ENCODE assay signal across 8 cellular contexts in genomic region chr3:14124615-14125192, GRCh38. TPM values are rescaled to one million over a fixed set of nuclear protein-coding genes. Genes with fewer than 3 reads are reported as not detected.
DNase-seq lines count a peak whose midpoint lies in the region; ATAC-seq and TF ChIP-seq lines count a peak whose summit lies in the region.

Gene CHCHD4, minus strand, starts transcription at chr3:14124870. Its CDS starts 194 bp downstream, at chr3:14124676.
Gene TMEM43, plus strand, starts transcription at chr3:14125052. Its CDS starts 142 bp downstream, at chr3:14125194.

- H3K4me3 ChIP-seq in CD8-positive, alpha-beta T cell (ENCODE audit: low read depth, low read length) = peak within 1 kb of the TSS; percentile 95

- peak within 1 kb of the TSS; percentile 89 for H3K27ac ChIP-seq in CD8-positive, alpha-beta T cell (ENCODE audit: low read depth, low read length)

- POLR2A ChIA-PET in CD8-positive, alpha-beta T cell (lab: Charles Lee) = interaction anchor here (0.7 to 3.7 kb wide), 10 partner anchors 9 to 526 kb away, joined by 3 to 65 read pairs (median 10); partner anchors contain the start of genes CCDC174, LSM3 and XPC

- CTCF ChIA-PET in CD8-positive, alpha-beta T cell (lab: Charles Lee) = interaction anchor here (0.7 to 1.8 kb wide), 10 partner anchors 10 to 822 kb away, joined by 3 to 8 read pairs (median 3); partner anchors contain the start of genes CCDC174, LSM3 and XPC

- peaks cover 30% of the 10 kb centered on the region for H3K4me1 ChIP-seq in CD8-positive, alpha-beta T cell (ENCODE audit: insufficient read depth, low read length)

- H3K4me1 Mint-ChIP-seq in CD8-positive, alpha-beta T cell (ENCODE audit: low read depth) = peaks cover 56% of the 10 kb centered on the region

- H3K9me3 ChIP-seq in CD8-positive, alpha-beta T cell (ENCODE audit: low read length) = no peaks in the 10 kb centered on the region

- H3K36me3 Mint-ChIP-seq in CD8-positive, alpha-beta T cell = peaks cover 50% of the 10 kb centered on the region

- no peaks in the 10 kb centered on the region for H3K27me3 ChIP-seq in CD8-positive, alpha-beta T cell (ENCODE audit: insufficient read depth, low read length)

- DNase-seq in CD8-positive, alpha-beta T cell = peak; percentile 95 to 99 (median 97)
- peak; percentile 98 for DNase-seq in HS-27A (ENCODE audit: low read depth)
- DNase-seq in NK-92 (lab: John Stamatoyannopoulos, UW; ENCODE audit: unreplicated experiment) = peak; percentile 92
- DNase-seq in activated CD8-positive, alpha-beta memory T cell treated with anti-CD3 and anti-CD28 coated beads for 24 hours = peak; percentile 97
- peak; percentile 98 for DNase-seq in effector CD8-positive, alpha-beta T cell (lab: John Stamatoyannopoulos, UW)
- DNase-seq in medulla oblongata (ENCODE audit: extremely low spot score) = peak; percentile 100
- DNase-seq in stimulated activated CD8-positive, alpha-beta memory T cell treated with anti-CD3 and anti-CD28 coated beads, Interleukin-12 subunit alpha, Interleukin-12 subunit beta, amount 100 ng/mL, for 1 hour (ENCODE audit: low read depth) = peak; percentile 99

- peak within 1 kb of the TSS; percentile 93 for H3K27ac Mint-ChIP-seq in CD8-positive, alpha-beta T cell

- TF ChIP-seq CTCF in CD8-positive, alpha-beta T cell (IDR thresholded peaks at IDR 0.05) = no peak

- peak within 1 kb of the TSS; percentile 96 for H3K4me3 Mint-ChIP-seq in CD8-positive, alpha-beta T cell

- ATAC-seq in CD8-positive, alpha-beta T cell = peak; percentile 87
- ATAC-seq in GM19467 (IDR thresholded peaks at IDR 0.05; ENCODE audit: unreplicated experiment) = peak; percentile 90

- peaks cover 12% of the 10 kb centered on the region for H3K36me3 ChIP-seq in CD8-positive, alpha-beta T cell (ENCODE audit: insufficient read depth, low read length)

- intact Hi-C loops in CD8-positive, alpha-beta T cell (cut with DNase I, micrococcal nuclease) = loop anchor here (1.0 to 10.0 kb wide), 13 partner anchors 20 to 1300 kb away; partner anchors contain the start of genes HDAC11 (in 2 of the 2), LSM3 (in 2 of the 2), MRPS25 (in 2 of the 2) and XPC (in 2 of the 2)

- H3K27me3 Mint-ChIP-seq in CD8-positive, alpha-beta T cell (ENCODE audit: low read depth) = no peaks in the 10 kb centered on the region

- no peaks in the 10 kb centered on the region for H3K9me3 Mint-ChIP-seq in CD8-positive, alpha-beta T cell

RNA-seq across cellular contexts. Expression of gene CHCHD4, which starts in this region (rescaled TPM):
- 1 to 10 TPM in 1 of 2 experiments, under 1 TPM in 1; 0.71 to 1.7 TPM for total RNA-seq in CD8-positive, alpha-beta T cell

RNA-seq across cellular contexts. Expression of gene TMEM43, which starts in this region (rescaled TPM):
- total RNA-seq in CD8-positive, alpha-beta T cell = 10 to 100 TPM; 20.1 to 24.3 TPM

Comparison
In these comparisons a context has a peak if more than half of its experiments do, and no peak if none do; other contexts are left out.
1. Peak in every context shown above with its lines: DNase-seq, ATAC-seq, H3K4me3 ChIP-seq and H3K27ac ChIP-seq.